In the genomic region with DNA sequence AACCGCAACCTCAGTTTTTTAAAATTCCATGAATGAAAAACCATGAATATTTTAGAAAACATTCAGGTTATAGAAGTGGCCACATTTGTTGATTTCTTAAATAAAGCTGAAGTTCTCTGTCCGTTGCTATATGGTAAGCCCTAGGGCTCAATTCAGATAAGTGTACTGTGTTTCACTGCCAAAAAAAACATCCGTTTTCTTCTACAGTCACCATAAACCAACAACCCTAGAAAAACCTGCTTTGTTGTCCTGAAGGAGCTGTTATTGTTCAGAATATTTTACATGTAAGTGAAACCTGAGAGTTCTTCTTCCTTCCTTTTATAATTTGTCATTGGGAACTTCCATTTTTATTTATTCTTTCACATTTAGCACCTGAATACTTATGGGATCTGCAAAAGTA, we compare ENCODE assay signal across 1 cellular context.
TF ChIP-seq lines count a peak whose summit lies in the region.

No MANE protein-coding gene starts in this region.

TF ChIP-seq in HEK293, 187 proteins besides CTCF, POLR2A, EP300 and RAD21 (continued from another document):
- TF ChIP-seq GFI1B (tag by site-specific recombination; IDR thresholded peaks at IDR 0.05) (no peak), RBAK (tag by site-specific recombination; IDR thresholded peaks at IDR 0.05) (no peak), TCF7L2 (IDR thresholded peaks at IDR 0.05; ENCODE audit: borderline replicate concordance, low read depth, low read length) (peak; percentile 62), ZNF830 (tag by site-specific recombination; IDR thresholded peaks at IDR 0.05; ENCODE audit: low read depth) (no peak), ZNF350 (tag by site-specific recombination; IDR thresholded peaks at IDR 0.05) (no peak), ZNF837 (tag by site-specific recombination; IDR thresholded peaks at IDR 0.05) (no peak), OVOL3 (tag by site-specific recombination; IDR thresholded peaks at IDR 0.05) (no peak), ZNF555 (tag by site-specific recombination; conservative IDR thresholded peaks at IDR 0.05) (no peak), ZNF311 (tag by site-specific recombination; IDR thresholded peaks at IDR 0.05; ENCODE audit: borderline replicate concordance) (no peak), ZNF157 (tag by site-specific recombination; IDR thresholded peaks at IDR 0.05) (no peak), ZNF521 (tag by site-specific recombination; IDR thresholded peaks at IDR 0.05) (no peak), ZNF140 (tag by site-specific recombination; IDR thresholded peaks at IDR 0.05) (no peak), OSR2 (tag by site-specific recombination; IDR thresholded peaks at IDR 0.05) (peak; percentile 74), ZBTB10 (tag by site-specific recombination; IDR thresholded peaks at IDR 0.05) (no peak), ZNF19 (tag by site-specific recombination; IDR thresholded peaks at IDR 0.05; ENCODE audit: low read depth) (no peak), ZNF211 (tag by site-specific recombination; IDR thresholded peaks at IDR 0.05; ENCODE audit: low read depth) (no peak), FEZF1 (tag by site-specific recombination; IDR thresholded peaks at IDR 0.05) (peak; percentile 69)
- TF ChIP-seq, protein P1, sequence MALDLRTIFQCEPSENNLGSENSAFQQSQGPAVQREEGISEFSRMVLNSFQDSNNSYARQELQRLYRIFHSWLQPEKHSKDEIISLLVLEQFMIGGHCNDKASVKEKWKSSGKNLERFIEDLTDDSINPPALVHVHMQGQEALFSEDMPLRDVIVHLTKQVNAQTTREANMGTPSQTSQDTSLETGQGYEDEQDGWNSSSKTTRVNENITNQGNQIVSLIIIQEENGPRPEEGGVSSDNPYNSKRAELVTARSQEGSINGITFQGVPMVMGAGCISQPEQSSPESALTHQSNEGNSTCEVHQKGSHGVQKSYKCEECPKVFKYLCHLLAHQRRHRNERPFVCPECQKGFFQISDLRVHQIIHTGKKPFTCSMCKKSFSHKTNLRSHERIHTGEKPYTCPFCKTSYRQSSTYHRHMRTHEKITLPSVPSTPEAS (tag by site-specific recombination; IDR thresholded peaks at IDR 0.05) = no peak
- TF ChIP-seq, protein P2, sequence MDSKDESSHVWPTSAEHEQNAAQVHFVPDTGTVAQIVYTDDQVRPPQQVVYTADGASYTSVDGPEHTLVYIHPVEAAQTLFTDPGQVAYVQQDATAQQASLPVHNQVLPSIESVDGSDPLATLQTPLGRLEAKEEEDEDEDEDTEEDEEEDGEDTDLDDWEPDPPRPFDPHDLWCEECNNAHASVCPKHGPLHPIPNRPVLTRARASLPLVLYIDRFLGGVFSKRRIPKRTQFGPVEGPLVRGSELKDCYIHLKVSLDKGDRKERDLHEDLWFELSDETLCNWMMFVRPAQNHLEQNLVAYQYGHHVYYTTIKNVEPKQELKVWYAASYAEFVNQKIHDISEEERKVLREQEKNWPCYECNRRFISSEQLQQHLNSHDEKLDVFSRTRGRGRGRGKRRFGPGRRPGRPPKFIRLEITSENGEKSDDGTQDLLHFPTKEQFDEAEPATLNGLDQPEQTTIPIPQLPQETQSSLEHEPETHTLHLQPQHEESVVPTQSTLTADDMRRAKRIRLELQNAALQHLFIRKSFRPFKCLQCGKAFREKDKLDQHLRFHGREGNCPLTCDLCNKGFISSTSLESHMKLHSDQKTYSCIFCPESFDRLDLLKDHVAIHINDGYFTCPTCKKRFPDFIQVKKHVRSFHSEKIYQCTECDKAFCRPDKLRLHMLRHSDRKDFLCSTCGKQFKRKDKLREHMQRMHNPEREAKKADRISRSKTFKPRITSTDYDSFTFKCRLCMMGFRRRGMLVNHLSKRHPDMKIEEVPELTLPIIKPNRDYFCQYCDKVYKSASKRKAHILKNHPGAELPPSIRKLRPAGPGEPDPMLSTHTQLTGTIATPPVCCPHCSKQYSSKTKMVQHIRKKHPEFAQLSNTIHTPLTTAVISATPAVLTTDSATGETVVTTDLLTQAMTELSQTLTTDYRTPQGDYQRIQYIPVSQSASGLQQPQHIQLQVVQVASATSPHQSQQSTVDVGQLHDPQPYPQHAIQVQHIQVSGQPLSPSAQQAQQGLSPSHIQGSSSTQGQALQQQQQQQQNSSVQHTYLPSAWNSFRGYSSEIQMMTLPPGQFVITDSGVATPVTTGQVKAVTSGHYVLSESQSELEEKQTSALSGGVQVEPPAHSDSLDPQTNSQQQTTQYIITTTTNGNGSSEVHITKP (tag by site-specific recombination; IDR thresholded peaks at IDR 0.05) = 0 out of 2 replicates have a peak, but pooled peaks have one; percentile 21
- TF ChIP-seq, protein P3, sequence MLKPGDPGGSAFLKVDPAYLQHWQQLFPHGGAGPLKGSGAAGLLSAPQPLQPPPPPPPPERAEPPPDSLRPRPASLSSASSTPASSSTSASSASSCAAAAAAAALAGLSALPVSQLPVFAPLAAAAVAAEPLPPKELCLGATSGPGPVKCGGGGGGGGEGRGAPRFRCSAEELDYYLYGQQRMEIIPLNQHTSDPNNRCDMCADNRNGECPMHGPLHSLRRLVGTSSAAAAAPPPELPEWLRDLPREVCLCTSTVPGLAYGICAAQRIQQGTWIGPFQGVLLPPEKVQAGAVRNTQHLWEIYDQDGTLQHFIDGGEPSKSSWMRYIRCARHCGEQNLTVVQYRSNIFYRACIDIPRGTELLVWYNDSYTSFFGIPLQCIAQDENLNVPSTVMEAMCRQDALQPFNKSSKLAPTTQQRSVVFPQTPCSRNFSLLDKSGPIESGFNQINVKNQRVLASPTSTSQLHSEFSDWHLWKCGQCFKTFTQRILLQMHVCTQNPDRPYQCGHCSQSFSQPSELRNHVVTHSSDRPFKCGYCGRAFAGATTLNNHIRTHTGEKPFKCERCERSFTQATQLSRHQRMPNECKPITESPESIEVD (tag by site-specific recombination; IDR thresholded peaks at IDR 0.05) = peak; percentile 87
- TF ChIP-seq, protein P4, sequence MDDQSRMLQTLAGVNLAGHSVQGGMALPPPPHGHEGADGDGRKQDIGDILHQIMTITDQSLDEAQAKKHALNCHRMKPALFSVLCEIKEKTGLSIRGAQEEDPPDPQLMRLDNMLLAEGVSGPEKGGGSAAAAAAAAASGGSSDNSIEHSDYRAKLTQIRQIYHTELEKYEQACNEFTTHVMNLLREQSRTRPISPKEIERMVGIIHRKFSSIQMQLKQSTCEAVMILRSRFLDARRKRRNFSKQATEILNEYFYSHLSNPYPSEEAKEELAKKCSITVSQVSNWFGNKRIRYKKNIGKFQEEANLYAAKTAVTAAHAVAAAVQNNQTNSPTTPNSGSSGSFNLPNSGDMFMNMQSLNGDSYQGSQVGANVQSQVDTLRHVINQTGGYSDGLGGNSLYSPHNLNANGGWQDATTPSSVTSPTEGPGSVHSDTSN (CRISPR knock-in tag; IDR thresholded peaks at IDR 0.05) = no peak
